In genomic region chr7:44607141-44608068, GRCh38 we compare ENCODE assay signal across 8 cellular contexts. TPM values are rescaled to one million over a fixed set of nuclear protein-coding genes. Genes with fewer than 3 reads are reported as not detected.
DNase-seq lines count a peak whose midpoint lies in the region; ATAC-seq and TF ChIP-seq lines count a peak whose summit lies in the region.

No MANE protein-coding gene starts in this region.

- H3K4me3 ChIP-seq in endocrine pancreas (ENCODE audit: control insufficient read depth, insufficient read depth, low read length) (peak overlapping the region; percentile 82), osteoblast (ENCODE audit: insufficient read depth, low read length) (peak overlapping the region; percentile 82)

- no peaks in the 10 kb centered on the region for H3K36me3 ChIP-seq in endocrine pancreas (ENCODE audit: control insufficient read depth, insufficient read depth, low read length)
- no peaks in the 10 kb centered on the region for H3K36me3 ChIP-seq in osteoblast (ENCODE audit: insufficient read depth, low read length)

- peak overlapping the region; percentile 87 for H2AFZ ChIP-seq in osteoblast (ENCODE audit: low read length)

- DNase-seq in COLO829 (ENCODE audit: low spot score): peak; percentile 11
- peak; percentile 49 for DNase-seq in NCI-H748 (lab: John Stamatoyannopoulos, UW; ENCODE audit: unreplicated experiment)
- peak; percentile 79 for DNase-seq in osteoblast (ENCODE audit: insufficient read length, low spot score, missing footprints)
- DNase-seq in activated effector memory CD4-positive, alpha-beta T cell treated with Interleukin-2 at 50 U/mL for 16 hours: no peak
- no peak for DNase-seq in occipital lobe (lab: John Stamatoyannopoulos, UW)
- no peak for DNase-seq in GM20000 (ENCODE audit: low spot score)

- peak overlapping the region; percentile 93 for H3K27ac ChIP-seq in osteoblast (ENCODE audit: low read depth, low read length)

- H3K79me2 ChIP-seq in osteoblast (ENCODE audit: insufficient read depth, low read length): peaks cover 51% of the 10 kb centered on the region

- H3K9ac ChIP-seq in endocrine pancreas (ENCODE audit: control insufficient read depth, insufficient read depth, low read length): peak overlapping the region; percentile 96

- TF ChIP-seq CTCF in osteoblast (IDR thresholded peaks at IDR 0.05; ENCODE audit: extremely low read depth, low read depth, low read length) (no peak), GM20000 (IDR thresholded peaks at IDR 0.05; ENCODE audit: extremely low read depth, missing control alignments) (no peak)

- H3K4me2 ChIP-seq in osteoblast (ENCODE audit: insufficient read depth, low read length): peak overlapping the region; percentile 97

- H4K20me1 ChIP-seq in osteoblast (ENCODE audit: insufficient read depth, low read length): peaks cover 5% of the 10 kb centered on the region

- H3K4me1 ChIP-seq in endocrine pancreas (ENCODE audit: control insufficient read depth, insufficient read depth, low read length): no peaks in the 10 kb centered on the region
- H3K4me1 ChIP-seq in osteoblast (ENCODE audit: insufficient read depth, low read length): peaks cover 21% of the 10 kb centered on the region

- no peaks in the 10 kb centered on the region for H3K9me3 ChIP-seq in endocrine pancreas (ENCODE audit: control insufficient read depth, low read length)
- H3K9me3 ChIP-seq in osteoblast (ENCODE audit: low read depth, low read length): no peaks in the 10 kb centered on the region

- H3K27me3 ChIP-seq in endocrine pancreas (ENCODE audit: control insufficient read depth, insufficient read depth, low read length): no peaks in the 10 kb centered on the region
- no peaks in the 10 kb centered on the region for H3K27me3 ChIP-seq in osteoblast (ENCODE audit: insufficient read depth, low read length)

- ATAC-seq in GM18861 (IDR thresholded peaks at IDR 0.05; ENCODE audit: unreplicated experiment): no peak

RNA-seq across cellular contexts. Expression of gene OGDH, which starts 1.0 kb away (rescaled TPM):
- total RNA-seq in osteoblast: 59.2 and 64.4 TPM in 2 replicates
- 40.9 TPM for total RNA-seq in occipital lobe

RNA-seq across cellular contexts. Expression of gene TMED4, which starts 25.4 kb away (rescaled TPM):
- total RNA-seq in osteoblast: 84.3 and 90.1 TPM in 2 replicates
- 74.2 TPM for total RNA-seq in occipital lobe

RNA-seq across cellular contexts. Expression of gene DDX56, which starts 33.7 kb away (rescaled TPM):
- total RNA-seq in osteoblast: 34.7 and 38.9 TPM in 2 replicates
- 46.8 TPM for total RNA-seq in occipital lobe

Comparison
In these comparisons a context has a peak if more than half of its experiments do, and no peak if none do; other contexts are left out.
1. DNase-seq: peak in COLO829 (single experiment), NCI-H748 (single experiment) and osteoblast (single experiment); none in activated effector memory CD4-positive, alpha-beta T cell treated with Interleukin-2 at 50 U/mL for 16 hours (single experiment), occipital lobe (single experiment) and GM20000 (single experiment).